26 cellular contexts compared by ENCODE assay signal in the genomic region with DNA sequence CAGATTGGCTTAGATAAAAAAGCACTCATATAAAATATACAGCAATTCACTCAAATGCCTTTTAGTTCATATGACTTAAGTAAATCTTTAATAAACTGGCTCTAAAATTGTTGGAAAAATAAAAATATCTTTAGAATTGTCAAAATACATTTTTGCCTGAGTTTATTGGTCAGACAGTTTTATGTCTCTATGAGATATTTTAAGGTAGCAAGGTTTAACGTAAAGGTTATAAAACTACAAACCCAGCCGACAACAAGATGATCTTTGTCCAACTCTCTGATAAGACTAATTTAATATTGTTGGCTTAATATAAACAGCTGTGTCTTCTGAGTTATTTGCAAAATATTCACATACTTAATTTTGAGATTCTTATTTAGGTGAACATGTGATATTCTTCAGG.
"Had no signal": no experiment of that assay in that cellular context is flagged by ENCODE, and none has a peak within 500 bp of the region (broad histone marks: within the 10 kb centered on the region; RNA-seq: fewer than 3 reads in every experiment).

No MANE protein-coding gene starts in this region.

- H3K4me2 ChIP-seq: neural progenitor cell had no signal

- ATAC-seq: naive thymus-derived CD4-positive, alpha-beta T cell; natural killer cell; psoas muscle; right cardiac atrium; sciatic nerve; stimulated activated effector memory CD8-positive, alpha-beta T cell treated with anti-CD3 and anti-CD28 coated beads, Interleukin-12 subunit alpha, Interleukin-12 subunit beta, amount 100 ng/mL, for 72 hours; stimulated activated naive B cell treated with anti-CD40 and anti-IgM and Interleukin-4, amounts not matched to agents 10 μg/mL and 1 μg/mL and 100 μg/mL, for 72 hours had no signal

- H2AFZ ChIP-seq: neural progenitor cell, parathyroid adenoma had no signal

- H3K36me3 ChIP-seq: neural progenitor cell, ovary, thoracic aorta, thyroid gland, tibial nerve, upper lobe of left lung, vagina had no signal

- H3K27me3 ChIP-seq: neural progenitor cell, stomach, thyroid gland, tibial nerve, upper lobe of left lung, vagina had no signal

- DNase-seq: naive thymus-derived CD4-positive, alpha-beta T cell; natural killer cell; occipital lobe; ovary; posterior cingulate gyrus; psoas muscle; right cardiac atrium; stimulated activated CD4-positive, alpha-beta T cell treated with anti-CD3 and anti-CD28 coated beads, Interleukin-15, amount 100 ng/mL, for 24 hours; stimulated activated CD4-positive, alpha-beta T cell treated with anti-CD3 and anti-CD28 coated beads, Interleukin-2, amount 100 ng/mL, for 24 hours; stimulated activated CD4-positive, alpha-beta T cell treated with anti-CD3 and anti-CD28 coated beads, Interleukin-2, amount 100 ng/mL, for 48 hours; stimulated activated CD4-positive, alpha-beta T cell treated with anti-CD3 and anti-CD28 coated beads, Interleukin-4, amount 100 ng/mL, for 24 hours; stimulated activated naive B cell treated with anti-CD40 and anti-IgM and Interleukin-4, amounts not matched to agents 10 μg/mL and 1 μg/mL and 100 μg/mL, for 72 hours; stimulated activated naive CD4-positive, alpha-beta T cell treated with Interleukin-2 at 50 U/mL for 16 hours; stomach; thyroid gland; trophoblast cell; upper lobe of left lung had no signal

- H3K9me3 ChIP-seq: ovary, psoas muscle, stomach, thoracic aorta, thyroid gland, vagina had no signal

- H3K4me1 ChIP-seq: parathyroid adenoma, psoas muscle, stomach, tibial nerve, upper lobe of left lung, vagina had no signal

- H3K9ac ChIP-seq: neural progenitor cell, parathyroid adenoma had no signal

- FAIRE-seq: urothelium cell line had no signal

- H3K79me2 ChIP-seq: parathyroid adenoma had no signal

- H3K27ac ChIP-seq: ovary, parathyroid adenoma, psoas muscle, skin epidermis, stomach, thoracic aorta, thyroid gland, tibial nerve, upper lobe of left lung, vagina had no signal

- H3K4me3 ChIP-seq: neural progenitor cell, ovary, psoas muscle, skin epidermis, stomach, thoracic aorta, thyroid gland, tibial nerve, upper lobe of left lung, vagina had no signal
